In the genomic region with DNA sequence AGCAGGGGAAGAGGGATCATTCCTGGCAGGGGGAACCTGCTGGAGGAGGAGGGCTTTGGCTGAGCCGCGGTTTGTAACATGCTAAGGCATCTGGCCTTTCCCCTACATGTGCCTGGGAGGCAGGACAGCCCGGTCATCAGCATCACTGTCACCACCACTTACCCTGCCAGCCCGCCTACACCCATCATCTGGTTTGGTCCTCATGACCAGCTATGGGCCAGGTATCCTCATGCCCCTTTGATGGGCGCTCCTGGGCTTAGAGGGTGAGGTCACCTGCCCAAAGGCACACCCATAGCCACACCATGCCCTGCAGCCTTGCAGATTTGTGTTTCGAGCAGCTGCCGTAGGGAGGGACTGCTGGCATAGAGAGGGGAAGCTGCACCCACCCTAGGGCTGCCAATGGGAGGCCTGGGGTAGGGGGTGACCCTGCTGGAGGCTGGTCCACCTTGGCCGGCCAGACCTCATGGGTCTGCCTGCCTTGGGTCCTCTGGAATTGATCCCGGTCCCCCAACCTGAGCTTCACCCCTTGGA, we compare ENCODE assay signal across 1 cellular context.
TF ChIP-seq lines count a peak whose summit lies in the region.

No MANE protein-coding gene starts in this region.

TF ChIP-seq in K562, 482 proteins besides CTCF, POLR2A, EP300 and RAD21:
- TF ChIP-seq RFX1 (IDR thresholded peaks at IDR 0.05): no peak
- 0 out of 2 replicates have a peak, but pooled peaks have one; percentile 17 for TF ChIP-seq XRCC5 (IDR thresholded peaks at IDR 0.05; ENCODE audit: low read depth, low read length)
- 0 out of 2 replicates have a peak, but pooled peaks have one; percentile 17 for TF ChIP-seq ZNF263 (CRISPR knock-in tag; IDR thresholded peaks at IDR 0.05; ENCODE audit: borderline replicate concordance)
- TF ChIP-seq, protein P1, sequence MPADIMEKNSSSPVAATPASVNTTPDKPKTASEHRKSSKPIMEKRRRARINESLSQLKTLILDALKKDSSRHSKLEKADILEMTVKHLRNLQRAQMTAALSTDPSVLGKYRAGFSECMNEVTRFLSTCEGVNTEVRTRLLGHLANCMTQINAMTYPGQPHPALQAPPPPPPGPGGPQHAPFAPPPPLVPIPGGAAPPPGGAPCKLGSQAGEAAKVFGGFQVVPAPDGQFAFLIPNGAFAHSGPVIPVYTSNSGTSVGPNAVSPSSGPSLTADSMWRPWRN (IDR thresholded peaks at IDR 0.05; ENCODE audit: low read depth): no peak
- no peak for TF ChIP-seq POLR2H (tag; IDR thresholded peaks at IDR 0.05; ENCODE audit: low read depth)
TF ChIP-seq in K562: peak in this region for 2.
